ENCODE assay signal across 9 cellular contexts in genomic region chr22:19105867-19106802, GRCh38. TPM values are rescaled to one million over a fixed set of nuclear protein-coding genes. Genes with fewer than 3 reads are reported as not detected.
A peak's percentile ranks its signal among the peaks of the same experiment; 100 is the strongest.
DNase-seq lines count a peak whose midpoint lies in the region; ATAC-seq, FAIRE-seq and TF ChIP-seq lines count a peak whose summit lies in the region.
"Had no signal": no experiment of that assay in that cellular context is flagged by ENCODE, and none has a peak within 500 bp of the region (broad histone marks: within the 10 kb centered on the region; RNA-seq: fewer than 3 reads in every experiment).

No MANE protein-coding gene starts in this region.

- H3K27me3 ChIP-seq in Caco-2 (replicated peaks; ENCODE audit: control insufficient read depth, insufficient read depth, low read length) (no peaks in the 10 kb centered on the region), Panc1 (ENCODE audit: control insufficient read depth, insufficient read depth, low read length) (no peaks in the 10 kb centered on the region), mammary epithelial cell (ENCODE audit: insufficient read depth, low read length) (no peaks in the 10 kb centered on the region), neuronal stem cell (ENCODE audit: control insufficient read depth in 3 of 3, insufficient read depth in 3 of 3, low read depth in 1 of 3, low read length in 3 of 3) (no peaks in the 10 kb centered on the region), testis (no peaks in the 10 kb centered on the region)

- DNase-seq in Caco-2 = no peak
- DNase-seq in Panc1 (ENCODE audit: low read depth, low spot score) = no peak
- peak; percentile 30 for DNase-seq in mammary epithelial cell
- no peak for DNase-seq in neuronal stem cell (ENCODE audit: low spot score)
- no peak for DNase-seq in testis
- no peak for DNase-seq in RCC 7860 (ENCODE audit: low spot score)

- H3K27ac Mint-ChIP-seq in Caco-2 (ENCODE audit: unreplicated experiment) = no peak overlapping the region

- no peak overlapping the region for H3K4ac ChIP-seq in neuronal stem cell (ENCODE audit: low read length)

- dilution Hi-C loops in mammary epithelial cell (cut with HindIII; ENCODE audit: low sequenced_read_pairs) = no loop called here

- H3K79me1 ChIP-seq in neuronal stem cell (ENCODE audit: low read depth, low read length) = peaks cover 20% of the 10 kb centered on the region

- H3K4me2 ChIP-seq in mammary epithelial cell (ENCODE audit: insufficient read depth, low read depth, low read length) = no peak overlapping the region
- H3K4me2 ChIP-seq in neuronal stem cell (ENCODE audit: insufficient read depth, low read length, poor library complexity, severe bottlenecking) = no peak overlapping the region

- H2AK5ac ChIP-seq in neuronal stem cell (ENCODE audit: low read depth, low read length) = no peak overlapping the region

- peak overlapping the region; percentile 72 for H2BK5ac ChIP-seq in neuronal stem cell (ENCODE audit: low read length)

- peaks cover 93% of the 10 kb centered on the region for H3K79me2 ChIP-seq in mammary epithelial cell (ENCODE audit: insufficient read depth, low read length)

- no peak overlapping the region for H4K91ac ChIP-seq in neuronal stem cell (ENCODE audit: low read depth, low read length, poor library complexity)

- no peak overlapping the region for H2BK12ac ChIP-seq in neuronal stem cell (ENCODE audit: low read length)

- CTCF ChIA-PET in Caco-2 (lab: Charles Lee) = no interaction called here
- CTCF ChIA-PET in Panc1 (lab: Charles Lee) = interaction anchor here (0.5 kb wide), 1 partner anchor 118 kb away, joined by 3 read pairs; no protein-coding TSS in a partner anchor
- CTCF ChIA-PET in mammary epithelial cell (lab: Charles Lee; ENCODE audit: low non-redundant PET) = no interaction called here

- no peak overlapping the region for H3K9ac ChIP-seq in mammary epithelial cell (ENCODE audit: insufficient read depth, low read length)
- peak overlapping the region; percentile 3 for H3K9ac ChIP-seq in neuronal stem cell (ENCODE audit: low read depth, low read length, poor library complexity)

- WGBS in mammary epithelial cell (ENCODE audit: low coverage, missing lambda C conversion rate) = 89% methylated on average over 15 of the region's 18 CpGs
- WGBS in neuronal stem cell (ENCODE audit: extremely low coverage in 2 of 2, insufficient read length in 2 of 2, insufficient replicate concordance in 1 of 2), 2 donors = no CpG with 5 or more reads among the region's 18 CpGs
- 83 to 85% methylated on average over 14 to 18 of the region's 18 CpGs for WGBS in testis, 2 donors

- peak overlapping the region; percentile 68 for H2BK120ac ChIP-seq in neuronal stem cell (ENCODE audit: low read depth, low read length)

- H2AFZ ChIP-seq in mammary epithelial cell (ENCODE audit: low read depth, low read length) (no peak overlapping the region), neuronal stem cell (ENCODE audit: low read length) (no peak overlapping the region)

- intact Hi-C loops in Caco-2 (cut with micrococcal nuclease; ENCODE audit: unreplicated experiment) = no loop called here
- intact Hi-C loops in Panc1 (cut with micrococcal nuclease; ENCODE audit: unreplicated experiment) = no loop called here
- intact Hi-C loops in mammary epithelial cell (cut with micrococcal nuclease) = loop anchor here (1.0 to 5.0 kb wide), 3 partner anchors 73 to 611 kb away; no protein-coding TSS in a partner anchor
- intact Hi-C loops in testis (cut with DNase I; ENCODE audit: low total_unique reads) = no loop called here

- H3K18ac ChIP-seq in neuronal stem cell (ENCODE audit: low read length) = no peak overlapping the region

- H3K4me1 ChIP-seq in Caco-2 (peaks cover 9% of the 10 kb centered on the region; the same call in 1 of the 2 replicates), Panc1 (ENCODE audit: control insufficient read depth, insufficient read depth, low read length) (no peaks in the 10 kb centered on the region; the same call in 1 of the 2 replicates), mammary epithelial cell (ENCODE audit: insufficient read depth, low read length) (peaks cover 15% of the 10 kb centered on the region), neuronal stem cell (ENCODE audit: control insufficient read depth in 2 of 2, insufficient read depth in 1 of 2, low read depth in 1 of 2, low read length in 2 of 2) (peaks cover 3 to 11% of the 10 kb centered on the region in 2 donors), testis (peaks cover 10% of the 10 kb centered on the region)

- H3K4me1 Mint-ChIP-seq in Caco-2 (ENCODE audit: low read depth, unreplicated experiment) = peaks cover 5% of the 10 kb centered on the region

- H3K4me3 ChIP-seq in Caco-2 (ENCODE audit: low read depth, low read length) (no peak overlapping the region), Panc1 (ENCODE audit: low read depth in 2 of 2, low read length in 2 of 2) (no peak overlapping the region), mammary epithelial cell (replicated peaks in 1 of 3; ENCODE audit: insufficient read depth in 1 of 3, low read depth in 2 of 3, low read length in 3 of 3) (no peak overlapping the region), neuronal stem cell (ENCODE audit: low read length in 2 of 2) (no peak overlapping the region), testis (no peak overlapping the region)

- H3K4me3 Mint-ChIP-seq in Caco-2 (ENCODE audit: unreplicated experiment) = no peak overlapping the region

- no peaks in the 10 kb centered on the region for H3K9me3 ChIP-seq in Caco-2
- no peaks in the 10 kb centered on the region for H3K9me3 ChIP-seq in Panc1 (ENCODE audit: control insufficient read depth, insufficient read depth, low read depth, low read length)
- no peaks in the 10 kb centered on the region for H3K9me3 ChIP-seq in mammary epithelial cell (replicated peaks; ENCODE audit: insufficient read depth, low read length)
- no peaks in the 10 kb centered on the region for H3K9me3 ChIP-seq in neuronal stem cell (replicated peaks in 1 of 2; ENCODE audit: control insufficient read depth in 2 of 2, insufficient read depth in 1 of 2, low read depth in 1 of 2, low read length in 2 of 2)
- no peaks in the 10 kb centered on the region for H3K9me3 ChIP-seq in testis

- no peak for TF ChIP-seq POLR2A in testis (IDR thresholded peaks at IDR 0.05)

- peaks cover 6% of the 10 kb centered on the region for H4K20me1 ChIP-seq in mammary epithelial cell (ENCODE audit: insufficient read depth, low read length)

- H2BK15ac ChIP-seq in neuronal stem cell (ENCODE audit: low read length) = no peak overlapping the region

- no peaks in the 10 kb centered on the region for H3K27me3 Mint-ChIP-seq in Caco-2 (ENCODE audit: insufficient read depth, unreplicated experiment)

- H3K36me3 Mint-ChIP-seq in Caco-2 (ENCODE audit: insufficient read depth, unreplicated experiment) = peaks cover 8% of the 10 kb centered on the region

- no TSS peak for BruUV-seq in Caco-2 (replicated peaks; lab: Mats Ljungman, UMichigan)
- BruUV-seq in Panc1 (replicated peaks; lab: Mats Ljungman, UMichigan) = no TSS peak
- no TSS peak for BruUV-seq in mammary epithelial cell (replicated peaks; lab: Mats Ljungman, UMichigan)

- H3K27ac ChIP-seq in Panc1 (ENCODE audit: low read length) (no peak overlapping the region), mammary epithelial cell (ENCODE audit: insufficient read depth, low read depth, low read length) (no peak overlapping the region), neuronal stem cell (replicated peaks; ENCODE audit: low read length) (no peak overlapping the region), testis (no peak overlapping the region)

- no peak for FAIRE-seq in RCC 7860 (lab: Jason Lieb, UNC)
- FAIRE-seq: colon had no signal

- no peak overlapping the region for H3K14ac ChIP-seq in neuronal stem cell (ENCODE audit: low read length)

- ATAC-seq in Panc1 (peak; percentile 88), GM19351 (IDR thresholded peaks at IDR 0.05; ENCODE audit: unreplicated experiment) (no peak), HG03159 (IDR thresholded peaks at IDR 0.05; ENCODE audit: unreplicated experiment) (no peak)

- POLR2A ChIA-PET in Caco-2 (lab: Charles Lee) = no interaction called here
- POLR2A ChIA-PET in Panc1 (lab: Charles Lee) = no interaction called here

- TF ChIP-seq CTCF in Caco-2 (IDR thresholded peaks at IDR 0.05; ENCODE audit: insufficient read depth in 1 of 2, low read depth in 1 of 2, low read length in 1 of 2, severe bottlenecking in 1 of 2, unreplicated experiment in 1 of 2) = peak; percentile 19 to 21
- TF ChIP-seq CTCF in Panc1 (IDR thresholded peaks at IDR 0.05) = no peak
- peak; percentile 38 to 51 for TF ChIP-seq CTCF in mammary epithelial cell (conservative IDR thresholded peaks at IDR 0.05 in 1 of 2, IDR thresholded peaks at IDR 0.05 in 1 of 2; ENCODE audit: extremely low read depth in 1 of 2, insufficient read depth in 1 of 2, low read depth in 1 of 2, low read length in 2 of 2)
- no peak for TF ChIP-seq CTCF in testis (IDR thresholded peaks at IDR 0.05)

- in situ Hi-C loops in Panc1 (cut with HindIII; ENCODE audit: low pct_unique_long_range_greater_than_20kb, low sequenced_read_pairs) (no loop called here), mammary epithelial cell (cut with MboI; ENCODE audit: low sequenced_read_pairs in 2 of 2) (no loop called here)

- H4K8ac ChIP-seq in neuronal stem cell (ENCODE audit: low read depth, low read length) = no peak overlapping the region

- H3K23ac ChIP-seq in neuronal stem cell (ENCODE audit: low read depth, low read length, poor library complexity) = no peak overlapping the region

- H3K36me3 ChIP-seq in Caco-2 (ENCODE audit: control insufficient read depth, insufficient read depth, low read length) (no peaks in the 10 kb centered on the region), Panc1 (ENCODE audit: control insufficient read depth, insufficient read depth, low read length) (no peaks in the 10 kb centered on the region), mammary epithelial cell (ENCODE audit: insufficient read depth, low read length) (no peaks in the 10 kb centered on the region), neuronal stem cell (replicated peaks in 1 of 2; ENCODE audit: control insufficient read depth in 2 of 2, insufficient read depth in 2 of 2, low read length in 2 of 2) (peaks cover 0 to 20% of the 10 kb centered on the region in 2 donors), testis (ENCODE audit: low read depth, missing control alignments) (no peaks in the 10 kb centered on the region)

- H3K9me3 Mint-ChIP-seq in Caco-2 (ENCODE audit: unreplicated experiment) = no peaks in the 10 kb centered on the region

RNA-seq across cellular contexts. Expression of gene DGCR2, which starts 16.1 kb away (rescaled TPM):
- total RNA-seq in Caco-2 (2022) (65.6 and 67.9 TPM in 2 replicates), Panc1 (2021; ENCODE audit: unreplicated experiment) (35.1 TPM), mammary epithelial cell (10 to 100 TPM; 66.1 to 80.9 TPM), testis (100 to 1,000 TPM in 1 of 2 donors, 10 to 100 TPM in 1; 89.5 to 106 TPM)
- polyA plus RNA-seq in Panc1 (2012; ENCODE audit: insufficient read length) = 42.4 TPM
- polyA plus RNA-seq in mammary epithelial cell (66.8 TPM), testis (ENCODE audit: insufficient read depth, low read depth, low replicate concordance) (64.6 TPM)
- polyA minus RNA-seq in mammary epithelial cell = 107 TPM
- polyA plus RNA-seq in neuronal stem cell (2013, experiment 1 of 2) = 31.2 TPM
- 31.1 TPM for polyA plus RNA-seq in neuronal stem cell (2013, experiment 2 of 2)

RNA-seq across cellular contexts. Expression of gene TSSK2, which starts 25.0 kb away (rescaled TPM):
- total RNA-seq in Caco-2 (2022) (not detected in 2 replicates), Panc1 (2021; ENCODE audit: unreplicated experiment) (not detected), mammary epithelial cell (under 1 TPM in 1 of 2 donors, not detected in 1; 0.16 TPM), testis (100 to 1,000 TPM in 1 of 2 donors, 10 to 100 TPM in 1; 66.0 to 188 TPM)
- not detected for polyA plus RNA-seq in Panc1 (2012; ENCODE audit: insufficient read length)
- polyA plus RNA-seq in mammary epithelial cell (not detected), testis (ENCODE audit: insufficient read depth, low read depth, low replicate concordance) (205 TPM)
- not detected for polyA minus RNA-seq in mammary epithelial cell
- not detected for polyA plus RNA-seq in neuronal stem cell (2013, experiment 1 of 2)
- polyA plus RNA-seq in neuronal stem cell (2013, experiment 2 of 2) = not detected

RNA-seq across cellular contexts. Expression of gene ESS2, which starts 38.3 kb away (rescaled TPM):
- total RNA-seq in Caco-2 (2022) (16.6 and 16.9 TPM in 2 replicates), Panc1 (2021; ENCODE audit: unreplicated experiment) (13.1 TPM), mammary epithelial cell (10 to 100 TPM; 12.0 to 17.6 TPM), testis (10 to 100 TPM; 27.4 to 38.0 TPM)
- polyA plus RNA-seq in Panc1 (2012; ENCODE audit: insufficient read length) = 18.3 TPM
- polyA plus RNA-seq in mammary epithelial cell (14.6 TPM), testis (ENCODE audit: insufficient read depth, low read depth, low replicate concordance) (42.9 TPM)
- 8.0 TPM for polyA minus RNA-seq in mammary epithelial cell
- 9.2 TPM for polyA plus RNA-seq in neuronal stem cell (2013, experiment 1 of 2)
- 9.2 TPM for polyA plus RNA-seq in neuronal stem cell (2013, experiment 2 of 2)

RNA-seq across cellular contexts. Expression of gene GSC2, which starts 44.0 kb away (rescaled TPM):
- not detected in 2 replicates for total RNA-seq in Caco-2 (2022)
- total RNA-seq in Panc1 (2021; ENCODE audit: unreplicated experiment) = 0.23 TPM
- not detected for polyA plus RNA-seq in Panc1 (2012; ENCODE audit: insufficient read length)
- total RNA-seq in mammary epithelial cell = not detected
- polyA plus RNA-seq in mammary epithelial cell = not detected
- not detected for polyA minus RNA-seq in mammary epithelial cell
- not detected for polyA plus RNA-seq in neuronal stem cell (2013, experiment 1 of 2)
- not detected for polyA plus RNA-seq in neuronal stem cell (2013, experiment 2 of 2)
- 10 to 100 TPM; 15.3 to 16.0 TPM for total RNA-seq in testis
- 2.3 TPM for polyA plus RNA-seq in testis (ENCODE audit: insufficient read depth, low read depth, low replicate concordance)

Comparison
In these comparisons a context has a peak if more than half of its experiments do, and no peak if none do; other contexts are left out.
1. CTCF ChIP-seq: peak in Caco-2 (2 of 2) and mammary epithelial cell (2 of 2); none in Panc1 (single experiment) and testis (0 of 3).
2. RNA of gene TSSK2, which starts 25.0 kb away (total RNA-seq): 66.0 to 188 TPM in testis; 0.16 TPM in mammary epithelial cell, not detected in Caco-2 and not detected in Panc1 (single experiment); every median in the first group is over 10 times any median in the second.